ENCODE assay signal across 25 cellular contexts in the genomic region with DNA sequence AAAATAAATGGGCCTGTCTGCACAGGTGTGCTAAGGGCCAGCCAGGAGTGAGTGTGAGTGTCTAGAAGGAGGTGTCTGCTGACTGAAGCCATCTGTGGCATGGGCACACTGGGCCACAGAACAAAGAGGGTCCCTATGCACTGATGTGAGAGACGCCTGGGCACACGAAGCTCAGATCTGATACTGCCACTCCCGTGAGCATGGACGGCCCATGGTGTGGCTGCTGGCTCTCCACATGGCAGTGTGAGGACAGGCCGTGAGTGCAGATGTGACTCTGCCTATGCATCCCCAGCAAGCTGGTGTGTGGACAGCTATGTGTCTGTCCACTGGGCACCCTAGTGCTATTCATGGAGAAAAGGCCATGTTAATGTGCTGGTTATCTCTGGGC. TPM values are rescaled to one million over a fixed set of nuclear protein-coding genes. Genes with fewer than 3 reads are reported as not detected.
"Had no signal": no experiment of that assay in that cellular context is flagged by ENCODE, and none has a peak within 500 bp of the region (broad histone marks: within the 10 kb centered on the region; RNA-seq: fewer than 3 reads in every experiment).

No MANE protein-coding gene starts in this region.

- H3K4me1 ChIP-seq: gastroesophageal sphincter, lower lobe of right lung, prostate gland, stomach, transverse colon had no signal

- H3K27me3 Mint-ChIP-seq: dendritic cell treated with granulocyte-macrophage colony-stimulating factor and Interleukin-4, amounts not matched to agents 40 ng/mL and 50 ng/mL, for 4 days had no signal

- H3K36me3 Mint-ChIP-seq: immature natural killer cell, memory B cell had no signal

- DNase-seq: effector memory CD8-positive, alpha-beta T cell; esophagus squamous epithelium; foreskin fibroblast; immature natural killer cell; kidney; left cardiac atrium; left ventricle myocardium inferior; lower lobe of right lung; midbrain; nephron progenitor cell; ovary; stimulated activated naive CD4-positive, alpha-beta T cell; stomach; transverse colon had no signal

- H3K27ac Mint-ChIP-seq: dendritic cell treated with granulocyte-macrophage colony-stimulating factor and Interleukin-4, amounts not matched to agents 40 ng/mL and 50 ng/mL, for 4 days; effector memory CD8-positive, alpha-beta T cell; immature natural killer cell; memory B cell; nephron progenitor cell had no signal

- H3K36me3 ChIP-seq: esophagus squamous epithelium, gastroesophageal sphincter, left ventricle myocardium inferior, lower lobe of right lung, neutrophil, ovary, prostate gland, right lobe of liver, stomach, thoracic aorta, transverse colon had no signal

- ATAC-seq: effector memory CD8-positive, alpha-beta T cell; gastroesophageal sphincter; lower lobe of right lung; right lobe of liver had no signal

- H3K9me3 ChIP-seq: esophagus squamous epithelium, gastroesophageal sphincter, left ventricle myocardium inferior, lower lobe of right lung, neutrophil, ovary, prostate gland, right lobe of liver, stomach, thoracic aorta, transverse colon had no signal

- H3K27ac ChIP-seq: esophagus squamous epithelium, gastroesophageal sphincter, left ventricle myocardium inferior, lower lobe of right lung, neutrophil, ovary, prostate gland, right lobe of liver, skin epidermis, stomach, thoracic aorta, transverse colon had no signal

- H3K9me3 Mint-ChIP-seq: dendritic cell treated with granulocyte-macrophage colony-stimulating factor and Interleukin-4, amounts not matched to agents 40 ng/mL and 50 ng/mL, for 4 days; effector memory CD8-positive, alpha-beta T cell; immature natural killer cell; memory B cell; nephron progenitor cell had no signal

- H3K4me3 ChIP-seq: esophagus squamous epithelium, gastroesophageal sphincter, left ventricle myocardium inferior, lower lobe of right lung, ovary, prostate gland, right lobe of liver, skin epidermis, stomach, thoracic aorta, transverse colon had no signal

- H3K4me3 Mint-ChIP-seq: dendritic cell treated with granulocyte-macrophage colony-stimulating factor and Interleukin-4, amounts not matched to agents 40 ng/mL and 50 ng/mL, for 4 days; effector memory CD8-positive, alpha-beta T cell; immature natural killer cell; memory B cell; nephron progenitor cell had no signal

- H3K27me3 ChIP-seq: esophagus squamous epithelium, gastroesophageal sphincter, neutrophil, ovary, right lobe of liver, transverse colon had no signal

- H3K4me1 Mint-ChIP-seq: immature natural killer cell had no signal

RNA-seq across cellular contexts. Expression of gene MYL7, which starts 12.8 kb away (rescaled TPM):
- total RNA-seq: epithelial cell of proximal tubule, esophagus squamous epithelium, gastroesophageal sphincter, kidney, prostate gland, renal cortical epithelial cell, stomach, thoracic aorta, transverse colon, ureter had no signal
- polyA plus RNA-seq: immature natural killer cell had no signal

RNA-seq across cellular contexts. Expression of gene GCK, which starts 35.3 kb away (rescaled TPM):
- polyA plus RNA-seq: immature natural killer cell had no signal
